ENCODE assay signal across 18 cellular contexts in the genomic region with DNA sequence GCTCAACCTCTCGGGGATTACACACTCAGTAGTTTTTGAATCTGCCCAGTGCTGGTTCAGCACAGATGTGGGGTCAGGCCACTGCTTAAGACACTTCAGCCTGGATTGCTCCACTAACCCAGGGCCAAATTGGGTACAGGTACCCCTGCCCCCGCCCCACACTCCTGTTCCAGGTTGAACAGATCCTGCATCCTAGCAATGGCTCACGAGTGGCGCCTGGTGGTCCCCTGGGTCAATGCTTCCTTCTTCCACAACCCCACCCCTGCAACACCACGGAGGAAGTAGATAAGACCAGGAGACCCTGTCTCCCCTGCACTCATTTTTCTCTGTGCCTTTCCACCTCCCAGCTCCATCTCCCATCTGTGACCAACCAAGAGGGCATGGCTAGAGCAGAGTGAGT.
"Had no signal": no experiment of that assay in that cellular context is flagged by ENCODE, and none has a peak within 500 bp of the region (broad histone marks: within the 10 kb centered on the region; RNA-seq: fewer than 3 reads in every experiment).

No MANE protein-coding gene starts in this region.

- DNase-seq: activated CD8-positive, alpha-beta memory T cell treated with anti-CD3 and anti-CD28 coated beads, Interleukin-2, amount 10 ng/mL, durations not matched to agents 7 days and 5 days; activated gamma-delta T cell treated with Interleukin-2 at 50 U/mL for 16 hours; activated naive CD8-positive, alpha-beta T cell treated with anti-CD3 and anti-CD28 coated beads for 36 hours; activated T-cell treated with anti-CD3 and anti-CD28 coated beads, Interleukin-2, amount 50 U/mL, for 4 hours; brain microvascular endothelial cell; cerebellar nuclear complex; effector memory CD8-positive, alpha-beta T cell; erythroblast; hypothalamus; immature natural killer cell; left cardiac atrium; naive B cell; stimulated activated CD4-positive, alpha-beta T cell treated with anti-CD3 and anti-CD28 coated beads, Interleukin-4, amount 100 ng/mL, for 4 hours; stimulated activated naive CD8-positive, alpha-beta T cell treated with anti-CD3 and anti-CD28 coated beads, Interleukin-15, amount 100 ng/mL, for 72 hours; uterus had no signal

- H3K4me3 Mint-ChIP-seq: activated CD8-positive, alpha-beta memory T cell treated with anti-CD3 and anti-CD28 coated beads, Interleukin-2, amount 10 ng/mL, durations not matched to agents 7 days and 5 days; activated naive CD8-positive, alpha-beta T cell treated with anti-CD3 and anti-CD28 coated beads for 36 hours; activated T-cell treated with anti-CD3 and anti-CD28 coated beads, Interleukin-2, amount 50 U/mL, for 4 hours; dendritic cell treated with granulocyte-macrophage colony-stimulating factor and Interleukin-4, amounts not matched to agents 40 ng/mL and 50 ng/mL, for 4 days; effector memory CD8-positive, alpha-beta T cell; immature natural killer cell; naive B cell; stimulated activated naive CD8-positive, alpha-beta T cell treated with anti-CD3 and anti-CD28 coated beads, Interleukin-15, amount 100 ng/mL, for 72 hours had no signal

- H3K27ac Mint-ChIP-seq: activated CD8-positive, alpha-beta memory T cell treated with anti-CD3 and anti-CD28 coated beads, Interleukin-2, amount 10 ng/mL, durations not matched to agents 7 days and 5 days; activated naive CD8-positive, alpha-beta T cell treated with anti-CD3 and anti-CD28 coated beads for 36 hours; dendritic cell treated with granulocyte-macrophage colony-stimulating factor and Interleukin-4, amounts not matched to agents 40 ng/mL and 50 ng/mL, for 4 days; effector memory CD8-positive, alpha-beta T cell; immature natural killer cell had no signal

- H3K4me3 ChIP-seq: lung, uterus had no signal

- H3K36me3 Mint-ChIP-seq: activated CD8-positive, alpha-beta memory T cell treated with anti-CD3 and anti-CD28 coated beads, Interleukin-2, amount 10 ng/mL, durations not matched to agents 7 days and 5 days; activated naive CD8-positive, alpha-beta T cell treated with anti-CD3 and anti-CD28 coated beads for 36 hours; immature natural killer cell; naive B cell had no signal

- H3K27me3 Mint-ChIP-seq: activated CD8-positive, alpha-beta memory T cell treated with anti-CD3 and anti-CD28 coated beads, Interleukin-2, amount 10 ng/mL, durations not matched to agents 7 days and 5 days; activated naive CD8-positive, alpha-beta T cell treated with anti-CD3 and anti-CD28 coated beads for 36 hours; stimulated activated naive CD8-positive, alpha-beta T cell treated with anti-CD3 and anti-CD28 coated beads, Interleukin-15, amount 100 ng/mL, for 72 hours had no signal

- H3K9me3 Mint-ChIP-seq: activated naive CD8-positive, alpha-beta T cell treated with anti-CD3 and anti-CD28 coated beads for 36 hours; activated T-cell treated with anti-CD3 and anti-CD28 coated beads, Interleukin-2, amount 50 U/mL, for 4 hours; dendritic cell treated with granulocyte-macrophage colony-stimulating factor and Interleukin-4, amounts not matched to agents 40 ng/mL and 50 ng/mL, for 4 days; effector memory CD8-positive, alpha-beta T cell; immature natural killer cell; naive B cell; stimulated activated naive CD8-positive, alpha-beta T cell treated with anti-CD3 and anti-CD28 coated beads, Interleukin-15, amount 100 ng/mL, for 72 hours had no signal

- ATAC-seq: activated CD4-positive, CD25-positive, alpha-beta regulatory T cell treated with anti-CD3 and anti-CD28 coated beads, Interleukin-2, amount 50 U/mL, for 24 hours; activated CD8-positive, alpha-beta memory T cell treated with anti-CD3 and anti-CD28 coated beads, Interleukin-2, amount 10 ng/mL, durations not matched to agents 7 days and 5 days; activated T-cell treated with anti-CD3 and anti-CD28 coated beads, Interleukin-2, amount 50 U/mL, for 4 hours; effector memory CD8-positive, alpha-beta T cell; left cardiac atrium; stimulated activated naive CD8-positive, alpha-beta T cell treated with anti-CD3 and anti-CD28 coated beads, Interleukin-15, amount 100 ng/mL, for 72 hours had no signal

- H3K4me1 Mint-ChIP-seq: activated CD8-positive, alpha-beta memory T cell treated with anti-CD3 and anti-CD28 coated beads, Interleukin-2, amount 10 ng/mL, durations not matched to agents 7 days and 5 days; activated naive CD8-positive, alpha-beta T cell treated with anti-CD3 and anti-CD28 coated beads for 36 hours; immature natural killer cell; naive B cell; stimulated activated naive CD8-positive, alpha-beta T cell treated with anti-CD3 and anti-CD28 coated beads, Interleukin-15, amount 100 ng/mL, for 72 hours had no signal
